In the genomic region with DNA sequence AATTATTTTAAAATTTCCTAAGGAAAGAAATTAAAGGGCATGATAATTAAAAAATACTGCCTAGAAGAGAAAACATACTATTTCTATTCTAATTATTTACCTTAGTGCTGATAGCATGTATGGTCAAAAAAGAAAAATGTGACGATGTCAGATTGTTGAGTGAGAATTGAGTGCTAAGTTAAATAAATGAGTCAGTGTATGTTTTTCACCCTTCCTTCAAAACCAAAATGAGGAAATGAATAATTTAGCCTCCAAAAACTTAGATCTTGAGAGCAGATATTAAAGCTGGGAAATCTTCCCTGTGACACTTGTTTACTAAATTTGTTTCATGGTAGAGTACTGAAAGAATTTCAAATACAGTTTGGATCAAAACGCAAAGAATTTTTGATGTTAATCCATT, we compare ENCODE assay signal across 32 cellular contexts. TPM values are rescaled to one million over a fixed set of nuclear protein-coding genes. Genes with fewer than 3 reads are reported as not detected.
"Had no signal": no experiment of that assay in that cellular context is flagged by ENCODE, and none has a peak within 500 bp of the region (broad histone marks: within the 10 kb centered on the region; RNA-seq: fewer than 3 reads in every experiment).

No MANE protein-coding gene starts in this region.

- H3K9me3 ChIP-seq: adrenal gland, body of pancreas, esophagus squamous epithelium had no signal

- H3K36me3 ChIP-seq: adrenal gland, esophagus squamous epithelium, heart left ventricle, WERI-Rb-1 had no signal

- H3K27me3 Mint-ChIP-seq: activated B cell treated with CpG ODN at 0.5 μM for 24 hours had no signal

- ATAC-seq: activated CD4-positive, CD25-positive, alpha-beta regulatory T cell treated with anti-CD3 and anti-CD28 coated beads, Interleukin-2, amount 50 U/mL, for 24 hours; activated CD8-positive, alpha-beta T cell treated with anti-CD3 and anti-CD28 coated beads for 36 hours; activated naive CD8-positive, alpha-beta T cell treated with anti-CD3 and anti-CD28 coated beads, Interleukin-2, amount 50 U/mL, for 24 hours; activated T-cell treated with anti-CD3 and anti-CD28 coated beads, Interleukin-2, amount 50 U/mL, for 4 hours; activated T-helper 17 cell treated with anti-CD3 and anti-CD28 coated beads, Interleukin-2, amount 50 U/mL, for 72 hours; body of pancreas; effector memory CD8-positive, alpha-beta T cell; heart left ventricle; T-helper 17 cell had no signal

- H3K27me3 ChIP-seq: adrenal gland, body of pancreas, esophagus squamous epithelium, heart left ventricle had no signal

- H3K36me3 Mint-ChIP-seq: activated naive CD8-positive, alpha-beta T cell treated with anti-CD3 and anti-CD28 coated beads for 36 hours had no signal

- H3K9me3 Mint-ChIP-seq: activated naive CD4-positive, alpha-beta T cell treated with anti-CD3 and anti-CD28 coated beads for 36 hours; activated naive CD8-positive, alpha-beta T cell treated with anti-CD3 and anti-CD28 coated beads for 36 hours; activated naive CD8-positive, alpha-beta T cell treated with anti-CD3 and anti-CD28 coated beads, Interleukin-2, amount 50 U/mL, for 24 hours; activated T-helper 17 cell treated with anti-CD3 and anti-CD28 coated beads, Interleukin-2, amount 50 U/mL, for 72 hours; effector memory CD8-positive, alpha-beta T cell; T-helper 2 cell treated with Interferon-gamma antibody and Interleukin-4, amounts not matched to agents 5 μg/mL and 100 μg/mL, for 36 hours had no signal

- H3K4me1 ChIP-seq: adrenal gland, body of pancreas, esophagus squamous epithelium, heart left ventricle had no signal

- DNase-seq: activated B cell treated with CpG ODN at 0.5 μM for 24 hours; activated CD4-positive, alpha-beta T cell treated with anti-CD3 and anti-CD28 coated beads for 48 hours; activated CD4-positive, alpha-beta T cell treated with anti-CD3 and anti-CD28 coated beads, Interleukin-2, amount 50 U/mL, for 1 hour; activated CD4-positive, alpha-beta T cell treated with anti-CD3 and anti-CD28 coated beads, Interleukin-2, amount 50 U/mL, for 48 hours; activated CD8-positive, alpha-beta memory T cell treated with anti-CD3 and anti-CD28 coated beads for 24 hours; activated CD8-positive, alpha-beta T cell treated with anti-CD3 and anti-CD28 coated beads for 36 hours; activated effector memory CD4-positive, alpha-beta T cell treated with Interleukin-2 at 50 U/mL for 16 hours; activated naive CD4-positive, alpha-beta T cell treated with anti-CD3 and anti-CD28 coated beads for 36 hours; activated naive CD8-positive, alpha-beta T cell treated with anti-CD3 and anti-CD28 coated beads for 36 hours; activated naive CD8-positive, alpha-beta T cell treated with anti-CD3 and anti-CD28 coated beads, Interleukin-2, amount 50 U/mL, for 24 hours; activated T-cell treated with anti-CD3 and anti-CD28 coated beads, Interleukin-2, amount 50 U/mL, for 4 hours; adrenal gland; amygdala; aorta; body of pancreas; caudate nucleus; cortex of kidney; dermis blood vessel endothelial cell; effector CD4-positive, alpha-beta T cell; effector memory CD8-positive, alpha-beta T cell; esophagus squamous epithelium; foreskin fibroblast; heart left ventricle; T-helper 17 cell; T1000; WERI-Rb-1 had no signal

- H3K4me3 Mint-ChIP-seq: activated B cell treated with CpG ODN at 0.5 μM for 24 hours; activated CD8-positive, alpha-beta T cell treated with anti-CD3 and anti-CD28 coated beads for 36 hours; activated naive CD4-positive, alpha-beta T cell treated with anti-CD3 and anti-CD28 coated beads for 36 hours; activated naive CD4-positive, alpha-beta T cell treated with anti-CD3 and anti-CD28 coated beads, Interleukin-2, amount 50 U/mL, for 24 hours; activated naive CD8-positive, alpha-beta T cell treated with anti-CD3 and anti-CD28 coated beads for 36 hours; activated naive CD8-positive, alpha-beta T cell treated with anti-CD3 and anti-CD28 coated beads, Interleukin-2, amount 50 U/mL, for 24 hours; activated T-cell treated with anti-CD3 and anti-CD28 coated beads, Interleukin-2, amount 50 U/mL, for 4 hours; activated T-helper 17 cell treated with anti-CD3 and anti-CD28 coated beads, Interleukin-2, amount 50 U/mL, for 72 hours; effector memory CD8-positive, alpha-beta T cell; T-helper 17 cell; T-helper 2 cell treated with Interferon-gamma antibody and Interleukin-4, amounts not matched to agents 5 μg/mL and 100 μg/mL, for 36 hours had no signal

- H3K4me1 Mint-ChIP-seq: activated B cell treated with CpG ODN at 0.5 μM for 24 hours; activated naive CD4-positive, alpha-beta T cell treated with anti-CD3 and anti-CD28 coated beads, Interleukin-2, amount 50 U/mL, for 24 hours; activated naive CD8-positive, alpha-beta T cell treated with anti-CD3 and anti-CD28 coated beads for 36 hours; activated naive CD8-positive, alpha-beta T cell treated with anti-CD3 and anti-CD28 coated beads, Interleukin-2, amount 50 U/mL, for 24 hours; activated T-helper 17 cell treated with anti-CD3 and anti-CD28 coated beads, Interleukin-2, amount 50 U/mL, for 72 hours had no signal

- H3K4me3 ChIP-seq: adrenal gland, body of pancreas, esophagus squamous epithelium, heart left ventricle had no signal

- H3K27ac ChIP-seq: adrenal gland, body of pancreas, epithelial cell of prostate, esophagus squamous epithelium, heart left ventricle, WERI-Rb-1 had no signal

- H3K27ac Mint-ChIP-seq: activated B cell treated with CpG ODN at 0.5 μM for 24 hours; activated CD8-positive, alpha-beta T cell treated with anti-CD3 and anti-CD28 coated beads for 36 hours; activated naive CD4-positive, alpha-beta T cell treated with anti-CD3 and anti-CD28 coated beads for 36 hours; activated naive CD4-positive, alpha-beta T cell treated with anti-CD3 and anti-CD28 coated beads, Interleukin-2, amount 50 U/mL, for 24 hours; activated naive CD8-positive, alpha-beta T cell treated with anti-CD3 and anti-CD28 coated beads for 36 hours; activated naive CD8-positive, alpha-beta T cell treated with anti-CD3 and anti-CD28 coated beads, Interleukin-2, amount 50 U/mL, for 24 hours; activated T-helper 17 cell treated with anti-CD3 and anti-CD28 coated beads, Interleukin-2, amount 50 U/mL, for 72 hours; effector memory CD8-positive, alpha-beta T cell; T-helper 17 cell; T-helper 2 cell treated with Interferon-gamma antibody and Interleukin-4, amounts not matched to agents 5 μg/mL and 100 μg/mL, for 36 hours had no signal

RNA-seq across cellular contexts. Expression of gene NYAP2, which starts 58.6 kb away (rescaled TPM):
- total RNA-seq: activated CD8-positive, alpha-beta T cell treated with anti-CD3 and anti-CD28 coated beads for 36 hours; activated naive CD4-positive, alpha-beta T cell treated with anti-CD3 and anti-CD28 coated beads for 36 hours; dermis blood vessel endothelial cell; fibroblast of lung; heart left ventricle had no signal
- polyA plus RNA-seq: fibroblast of lung, heart left ventricle had no signal
